In the genomic region with DNA sequence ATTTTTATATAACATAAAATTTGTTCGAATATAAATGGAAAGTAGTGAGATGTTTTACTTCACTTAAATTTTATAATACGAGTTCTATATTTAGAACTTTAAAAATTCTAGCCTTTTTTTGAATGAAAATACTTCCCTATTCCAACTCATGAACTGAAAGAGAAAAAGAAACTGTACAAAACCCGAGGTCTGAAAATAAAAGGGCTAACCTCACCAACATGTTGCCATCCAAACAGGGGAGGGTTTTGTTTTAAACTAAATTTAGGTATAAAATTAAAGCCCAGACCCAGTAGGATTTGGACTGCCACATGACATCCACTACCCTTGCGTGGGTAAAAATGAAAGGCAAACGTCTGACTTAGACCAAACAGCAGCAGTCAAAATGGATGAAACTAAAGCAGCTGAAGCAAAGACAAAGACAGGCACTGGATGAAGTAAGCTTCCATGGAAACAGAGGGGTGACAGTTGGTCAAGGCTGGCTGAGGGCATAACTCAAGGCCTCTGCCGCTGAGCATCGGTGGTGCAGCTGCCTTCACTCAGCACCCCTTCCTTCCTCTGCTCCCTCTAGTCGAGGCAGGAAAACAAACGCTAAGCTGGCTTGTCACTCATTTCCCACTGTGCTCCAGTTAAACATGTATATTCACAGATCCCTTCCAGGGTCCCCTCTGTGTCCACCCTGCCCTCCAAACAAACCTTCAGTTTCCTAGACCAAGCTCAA, we compare ENCODE assay signal across 11 cellular contexts. TPM values are rescaled to one million over a fixed set of nuclear protein-coding genes. Genes with fewer than 3 reads are reported as not detected.
DNase-seq lines count a peak whose midpoint lies in the region; ATAC-seq, FAIRE-seq and TF ChIP-seq lines count a peak whose summit lies in the region.
"Had no signal": no experiment of that assay in that cellular context is flagged by ENCODE, and none has a peak within 500 bp of the region (broad histone marks: within the 10 kb centered on the region; RNA-seq: fewer than 3 reads in every experiment).

No MANE protein-coding gene starts in this region.

- H3K27me3 ChIP-seq in OCI-LY3 (ENCODE audit: low read depth, low read length) (0 out of 2 replicates have a peak, but pooled peaks cover 3% of the 10 kb centered on the region), muscle layer of colon (ENCODE audit: control insufficient read depth in 1 of 2, insufficient read depth in 2 of 2, low read length in 2 of 2) (no peaks in the 10 kb centered on the region)

- no peak for TF ChIP-seq CTCF in AG10803 (conservative IDR thresholded peaks at IDR 0.05; ENCODE audit: low read length)
- TF ChIP-seq CTCF in OCI-LY3 (IDR thresholded peaks at IDR 0.05; ENCODE audit: low read depth, low read length) = no peak

- intact Hi-C loops in posterior vena cava (cut with DNase I) = loop anchor here (5.0 to 10.0 kb wide), 3 partner anchors 122 to 185 kb away; a partner anchor contains a TSS

- peak overlapping the region; percentile 47; the same call in 1 of the 2 replicates for H2AFZ ChIP-seq in OCI-LY3 (ENCODE audit: low read depth, low read length)

- H3K9ac ChIP-seq in OCI-LY3 (ENCODE audit: low read length) = no peak overlapping the region
- no peak overlapping the region for H3K9ac ChIP-seq in muscle layer of colon (ENCODE audit: low read length)

- ATAC-seq in GM21360 (IDR thresholded peaks at IDR 0.05; ENCODE audit: unreplicated experiment) = no peak

- no peak for DNase-seq in AG10803 (ENCODE audit: low read depth)
- DNase-seq in GM19239 (ENCODE audit: insufficient read length, low spot score) = peak; percentile 10
- no peak for DNase-seq in posterior vena cava (ENCODE audit: low spot score)
- no peak for DNase-seq in NAMALWA (ENCODE audit: low spot score)
- DNase-seq in stimulated activated naive CD4-positive, alpha-beta T cell treated with Interleukin-2 at 50 U/mL for 16 hours (lab: John Stamatoyannopoulos, UW) = no peak
- DNase-seq: activated T-cell treated with anti-CD3 and anti-CD28 coated beads, Interleukin-2, amount 50 U/mL, for 1 hour; Caco-2 had no signal

- H3K79me2 ChIP-seq in OCI-LY3 (ENCODE audit: low read length) = no peaks in the 10 kb centered on the region

- H3K4me3 ChIP-seq in AG10803 (ENCODE audit: low read length) (0 out of 2 replicates have a peak overlapping the region, but pooled peaks have one; percentile 13), OCI-LY3 (ENCODE audit: low read length) (peak overlapping the region; percentile 23), muscle layer of colon (ENCODE audit: low read depth in 1 of 2, low read length in 2 of 2) (peak overlapping the region in 1 of 2 donors; percentile 7)

- H3K9me3 ChIP-seq in OCI-LY3 (ENCODE audit: insufficient read depth, low read length) = no peaks in the 10 kb centered on the region
- no peaks in the 10 kb centered on the region for H3K9me3 ChIP-seq in muscle layer of colon (ENCODE audit: low read length)
- H3K9me3 ChIP-seq: Caco-2 had no signal

- H3K27ac ChIP-seq in OCI-LY3 (ENCODE audit: low read length) (no peak overlapping the region), muscle layer of colon (ENCODE audit: low read depth, low read length) (peak overlapping the region; percentile 62)

- H4K20me1 ChIP-seq in OCI-LY3 (ENCODE audit: insufficient read depth, low read length) = no peaks in the 10 kb centered on the region

- H3K36me3 ChIP-seq in OCI-LY3 (replicated peaks; ENCODE audit: low read depth, low read length) (no peaks in the 10 kb centered on the region), muscle layer of colon (ENCODE audit: insufficient read depth, low read length) (no peaks in the 10 kb centered on the region)

- FAIRE-seq in GM19239 (lab: Jason Lieb, UNC) = peak; percentile 45

- H3K4me1 ChIP-seq in OCI-LY3 (ENCODE audit: low read length) (peaks cover 11% of the 10 kb centered on the region; the same call in 1 of the 2 replicates), muscle layer of colon (ENCODE audit: insufficient read depth, low read length) (peaks cover 78% of the 10 kb centered on the region)

- peak overlapping the region; percentile 50 for H3K4me2 ChIP-seq in OCI-LY3 (ENCODE audit: low read length)

RNA-seq across cellular contexts. Expression of a gene that starts 58.1 kb away (rescaled TPM):
- under 1 TPM; 0.57 to 0.60 TPM for total RNA-seq in posterior vena cava
- total RNA-seq: RPMI7951 had no signal
